Comparison of ENCODE assay signal across 8 cellular contexts in the genomic region with DNA sequence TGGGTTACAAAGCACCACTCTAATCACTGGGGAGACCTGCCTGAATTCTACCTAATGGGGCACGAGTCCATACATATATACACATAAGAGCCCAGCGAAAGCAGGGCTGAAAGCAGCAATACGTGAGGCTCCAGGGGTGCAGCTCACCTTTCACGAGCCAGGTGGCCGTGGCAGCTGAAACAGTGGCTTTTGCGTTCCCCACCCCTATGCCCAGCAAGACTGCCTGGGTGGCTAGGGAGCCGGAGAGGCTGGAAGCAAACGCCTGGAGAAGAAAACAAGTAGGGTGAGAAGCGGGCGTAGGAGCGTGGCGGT. TPM values are rescaled to one million over a fixed set of nuclear protein-coding genes. Genes with fewer than 3 reads are reported as not detected.
DNase-seq lines count a peak whose midpoint lies in the region; ATAC-seq, FAIRE-seq and TF ChIP-seq lines count a peak whose summit lies in the region.

No MANE protein-coding gene starts in this region.

- in situ Hi-C loops in K562 (cut with MboI): no loop called here

- H3K4me1 Mint-ChIP-seq in Caco-2 (ENCODE audit: low read depth, unreplicated experiment) (peaks cover 15% of the 10 kb centered on the region), mesothelial cell of epicardium (peaks cover 23% of the 10 kb centered on the region)

- no peaks in the 10 kb centered on the region for H3K9me3 Mint-ChIP-seq in Caco-2 (ENCODE audit: unreplicated experiment)
- H3K9me3 Mint-ChIP-seq in mesothelial cell of epicardium: peaks cover 3% of the 10 kb centered on the region

- TF ChIP-seq CTCF in Caco-2 (IDR thresholded peaks at IDR 0.05; ENCODE audit: insufficient read depth in 1 of 2, low read depth in 1 of 2, low read length in 1 of 2, severe bottlenecking in 1 of 2, unreplicated experiment in 1 of 2) (no peak), K562 (IDR thresholded peaks at IDR 0.05 in 2 of 3, conservative IDR thresholded peaks at IDR 0.05 in 1 of 3; ENCODE audit: insufficient read depth in 2 of 3, low read depth in 1 of 3, low read length in 3 of 3) (no peak), mesothelial cell of epicardium (IDR thresholded peaks at IDR 0.05; ENCODE audit: unreplicated experiment) (no peak)

- no peak for TF ChIP-seq POLR2A in K562 (conservative IDR thresholded peaks at IDR 0.05)

- POLR2A ChIA-PET in Caco-2 (lab: Charles Lee) (interaction anchor here (1.0 to 1.3 kb wide), 3 partner anchors 15 to 205 kb away, joined by 3 to 8 read pairs (median 3); a partner anchor contains a TSS), K562 (lab: Yijun Ruan, JAX) (interaction anchor here (0.6 to 3.9 kb wide), 17 partner anchors 8 to 366 kb away, joined by 3 to 29 read pairs (median 7); a partner anchor contains a TSS)

- H3K27me3 ChIP-seq in Caco-2 (replicated peaks; ENCODE audit: control insufficient read depth, insufficient read depth, low read length) (no peaks in the 10 kb centered on the region), K562 (ENCODE audit: control insufficient read depth in 2 of 2, insufficient read depth in 2 of 2, low read length in 2 of 2) (no peaks in the 10 kb centered on the region)

- H3K9me1 ChIP-seq in K562 (ENCODE audit: control insufficient read depth, insufficient read depth, low read length): no peaks in the 10 kb centered on the region

- peak overlapping the region; percentile 92 for H3K27ac ChIP-seq in K562 (ENCODE audit: extremely low read depth, low read depth, low read length)

- intact Hi-C loops in Caco-2 (cut with micrococcal nuclease; ENCODE audit: unreplicated experiment): loop anchor here (5.0 kb wide), 1 partner anchor 195 kb away; no protein-coding TSS in a partner anchor
- intact Hi-C loops in K562 (cut with micrococcal nuclease): loop anchor here (5.0 kb wide), 1 partner anchor 50 kb away; a partner anchor contains a TSS

- WGBS in K562 (ENCODE audit: insufficient coverage, low coverage, missing lambda C conversion rate): 0% methylated on average over 10 of the region's 12 CpGs

- TF ChIP-seq EP300 in K562 (IDR thresholded peaks at IDR 0.05; ENCODE audit: low read length): no peak

- H3K36me3 Mint-ChIP-seq in Caco-2 (ENCODE audit: insufficient read depth, unreplicated experiment): peaks cover 11% of the 10 kb centered on the region
- no peaks in the 10 kb centered on the region for H3K36me3 Mint-ChIP-seq in mesothelial cell of epicardium

- H3K27me3 Mint-ChIP-seq in Caco-2 (ENCODE audit: insufficient read depth, unreplicated experiment) (no peaks in the 10 kb centered on the region), mesothelial cell of epicardium (ENCODE audit: low read depth) (no peaks in the 10 kb centered on the region)

- H3K4me3 ChIP-seq in Caco-2 (ENCODE audit: low read depth, low read length) (peak overlapping the region; percentile 90), K562 (peak overlapping the region; percentile 79)

- peak overlapping the region; percentile 95 for H3K27ac Mint-ChIP-seq in Caco-2 (ENCODE audit: unreplicated experiment)
- H3K27ac Mint-ChIP-seq in mesothelial cell of epicardium: peak overlapping the region; percentile 96

- H3K79me2 ChIP-seq in K562 (ENCODE audit: control insufficient read depth, insufficient read depth, low read length): peaks cover 35% of the 10 kb centered on the region

- H3K9ac ChIP-seq in K562 (ENCODE audit: insufficient read depth in 1 of 2, low read depth in 2 of 2, low read length in 2 of 2): peak overlapping the region; percentile 97 to 100

- peak overlapping the region; percentile 89 for H3K4me2 ChIP-seq in K562 (ENCODE audit: insufficient read depth, low read length)

- no peak for FAIRE-seq in K562 (lab: Jason Lieb, UNC)

- H3K4me1 ChIP-seq in Caco-2: no peaks in the 10 kb centered on the region
- peaks cover 10 to 24% of the 10 kb centered on the region in 2 experiments; a peak in 4 of 5 replicates for H3K4me1 ChIP-seq in K562 (replicated peaks in 1 of 2; ENCODE audit: control insufficient read depth in 2 of 2, insufficient read depth in 2 of 2, low read length in 2 of 2)

- BruUV-seq in Caco-2 (replicated peaks; lab: Mats Ljungman, UMichigan) (no TSS peak), K562 (replicated peaks; lab: Mats Ljungman, UMichigan) (no TSS peak)

- H2AFZ ChIP-seq in K562 (ENCODE audit: low read depth, low read length): peak overlapping the region; percentile 71; the same call in 1 of the 2 replicates

- H3K36me3 ChIP-seq in Caco-2 (ENCODE audit: control insufficient read depth, insufficient read depth, low read length): no peaks in the 10 kb centered on the region
- peaks cover 27% of the 10 kb centered on the region for H3K36me3 ChIP-seq in K562 (ENCODE audit: control insufficient read depth, insufficient read depth, low read length)

- H3K4me3 Mint-ChIP-seq in Caco-2 (ENCODE audit: unreplicated experiment) (peak overlapping the region; percentile 92), mesothelial cell of epicardium (peak overlapping the region; percentile 79)

- no peak for DNase-seq in Caco-2
- DNase-seq in K562 (ENCODE audit: extremely low read depth in 1 of 4, low spot score in 3 of 4): no peak
- DNase-seq in mesothelial cell of epicardium (ENCODE audit: low spot score in 2 of 2, unreplicated experiment in 2 of 2): no peak
- DNase-seq in stimulated activated CD4-positive, alpha-beta T cell treated with anti-CD3 and anti-CD28 coated beads, Interleukin-4, amount 100 ng/mL, for 24 hours: no peak
- DNase-seq in stimulated activated CD4-positive, alpha-beta T cell treated with anti-CD3 and anti-CD28 coated beads, Interleukin-4, amount 100 ng/mL, for 1 hour: no peak
- DNase-seq in NCI-H526 treated with DMSO at 0.1 percent for 48 hours (lab: John Stamatoyannopoulos, UW): no peak

- ATAC-seq in HG03280 (IDR thresholded peaks at IDR 0.05; ENCODE audit: unreplicated experiment): peak; percentile 13
- peak; percentile 7; the same call in 2 of the 3 replicates for ATAC-seq in K562
- no peak for ATAC-seq in HG02763 (IDR thresholded peaks at IDR 0.05; ENCODE audit: unreplicated experiment)

- no peak for TF ChIP-seq RAD21 in K562 (CRISPR knock-in tag; conservative IDR thresholded peaks at IDR 0.05 in 1 of 2, IDR thresholded peaks at IDR 0.05 in 1 of 2)

- no peaks in the 10 kb centered on the region for H3K9me3 ChIP-seq in Caco-2
- peaks cover 3% of the 10 kb centered on the region; the same call in 1 of the 2 replicates for H3K9me3 ChIP-seq in K562 (replicated peaks; ENCODE audit: control insufficient read depth, insufficient read depth, low read depth, low read length)

- CTCF ChIA-PET in Caco-2 (lab: Charles Lee) (interaction anchor here (1.7 kb wide), 1 partner anchor 30 kb away, joined by 5 read pairs; no protein-coding TSS in a partner anchor), K562 (lab: Yijun Ruan, JAX; ENCODE audit: low intra/inter-chr PET ratio) (no interaction called here)

- no peaks in the 10 kb centered on the region for H4K20me1 ChIP-seq in K562 (replicated peaks; ENCODE audit: control insufficient read depth, insufficient read depth, low read length)

RNA-seq across cellular contexts. Expression of a gene that starts 0.6 kb away (rescaled TPM):
- total RNA-seq in Caco-2 (2022): 23.5 and 30.5 TPM in 2 replicates
- total RNA-seq in K562 (2011; cell fraction: chromatin; rRNA removed; ENCODE audit: low replicate concordance): 95.6 and 204 TPM in 2 replicates
- total RNA-seq in K562 (2011; cell fraction: nucleolus; rRNA removed): 127 and 145 TPM in 2 replicates
- 113 and 120 TPM in 2 replicates for total RNA-seq in K562 (2011; cell fraction: nucleoplasm; rRNA removed)
- total RNA-seq in K562 (2014; rRNA removed): 27.6 and 35.1 TPM in 2 replicates
- 15.8 and 17.8 TPM in 2 replicates for total RNA-seq in K562 (2014; rRNA removed; fragmentation: Illumina TruSeq; extraction: Trizol)
- total RNA-seq in K562 (2015; rRNA removed; fragmentation: Illumina TruSeq; extraction: Trizol): 22.9 and 23.4 TPM in 2 replicates
- total RNA-seq in K562 (2021): 44.1 and 49.8 TPM in 2 replicates
- 46.7 and 74.1 TPM in 2 replicates for polyA plus RNA-seq in K562 (2011; rRNA removed)
- polyA plus RNA-seq in K562 (2011; cell fraction: cytosol; rRNA removed): 66.4 and 70.6 TPM in 2 replicates
- 343 and 373 TPM in 2 replicates for polyA plus RNA-seq in K562 (2011; cell fraction: nucleus; rRNA removed)
- polyA plus RNA-seq in K562 (2012): 40.1 and 104 TPM in 2 replicates
- 43.2 and 54.4 TPM in 2 replicates for polyA plus RNA-seq in K562 (2014; fragmentation: Illumina TruSeq; extraction: Trizol)
- under 1 TPM; 0.80 to 0.89 TPM for polyA plus RNA-seq in K562 (2014; fragmentation: Nextera tagmentation; extraction: Ambion mirVana)
- polyA plus RNA-seq in K562 (2014; rRNA removed): 52.8 and 54.4 TPM in 2 replicates
- 35.6 and 38.8 TPM in 2 replicates for polyA minus RNA-seq in K562 (2011; rRNA and poly(A)+ RNA removed)
- polyA minus RNA-seq in K562 (2011; cell fraction: cytosol; rRNA and poly(A)+ RNA removed): 36.8 and 41.0 TPM in 2 replicates
- polyA minus RNA-seq in K562 (2011; cell fraction: nucleus; rRNA and poly(A)+ RNA removed): 50.6 and 81.8 TPM in 2 replicates
- total RNA-seq in mesothelial cell of epicardium: 78.1 to 88.9 TPM (median 86.2 TPM) in 3 replicates

RNA-seq across cellular contexts. Expression of a gene that starts 20.1 kb away (rescaled TPM):
- total RNA-seq in Caco-2 (2022) (not detected in 2 replicates), K562 (2014; rRNA removed) (23.3 and 25.8 TPM in 2 replicates), K562 (2014; rRNA removed; fragmentation: Illumina TruSeq; extraction: Trizol) (18.1 and 21.6 TPM in 2 replicates), K562 (2015; rRNA removed; fragmentation: Illumina TruSeq; extraction: Trizol) (12.0 and 13.0 TPM in 2 replicates), K562 (2021) (21.3 TPM in 2 replicates), mesothelial cell of epicardium (not detected in 3 replicates)
- total RNA-seq in K562 (2011; cell fraction: chromatin; rRNA removed; ENCODE audit: low replicate concordance): 1.1 TPM in 1 of 2 replicates, not detected in the other
- total RNA-seq in K562 (2011; cell fraction: nucleolus; rRNA removed): 3.0 and 3.4 TPM in 2 replicates
- total RNA-seq in K562 (2011; cell fraction: nucleoplasm; rRNA removed): 5.1 TPM in 1 of 2 replicates, not detected in the other
- polyA plus RNA-seq in K562 (2011; rRNA removed) (6.1 and 6.6 TPM in 2 replicates), K562 (2014; fragmentation: Illumina TruSeq; extraction: Trizol) (23.3 and 45.7 TPM in 2 replicates), K562 (2014; fragmentation: Nextera tagmentation; extraction: Ambion mirVana) (10 to 100 TPM; 82.9 to 99.1 TPM), K562 (2014; rRNA removed) (29.6 and 30.7 TPM in 2 replicates)
- 5.8 and 8.3 TPM in 2 replicates for polyA plus RNA-seq in K562 (2011; cell fraction: cytosol; rRNA removed)
- 0.88 and 2.4 TPM in 2 replicates for polyA plus RNA-seq in K562 (2011; cell fraction: nucleus; rRNA removed)
- polyA plus RNA-seq in K562 (2012): 20.2 and 30.0 TPM in 2 replicates
- 2.7 TPM in 1 of 2 replicates, not detected in the other for polyA minus RNA-seq in K562 (2011; rRNA and poly(A)+ RNA removed)
- polyA minus RNA-seq in K562 (2011; cell fraction: cytosol; rRNA and poly(A)+ RNA removed): not detected in 2 replicates
- not detected in 2 replicates for polyA minus RNA-seq in K562 (2011; cell fraction: nucleus; rRNA and poly(A)+ RNA removed)

RNA-seq across cellular contexts. Expression of a gene that starts 24.6 kb away (rescaled TPM):
- total RNA-seq in Caco-2 (2022) (2.8 and 3.0 TPM in 2 replicates), K562 (2014; rRNA removed) (not detected in 2 replicates), K562 (2014; rRNA removed; fragmentation: Illumina TruSeq; extraction: Trizol) (not detected in 2 replicates), K562 (2015; rRNA removed; fragmentation: Illumina TruSeq; extraction: Trizol) (not detected in 2 replicates), K562 (2021) (0.07 TPM in 1 of 2 replicates, not detected in the other), mesothelial cell of epicardium (0.36 to 0.53 TPM (median 0.36 TPM) in 3 replicates)
- total RNA-seq in K562 (2011; cell fraction: chromatin; rRNA removed; ENCODE audit: low replicate concordance): not detected in 2 replicates
- total RNA-seq in K562 (2011; cell fraction: nucleolus; rRNA removed): not detected in 2 replicates
- total RNA-seq in K562 (2011; cell fraction: nucleoplasm; rRNA removed): not detected in 2 replicates
- polyA plus RNA-seq in K562 (2011; rRNA removed) (not detected in 2 replicates), K562 (2014; fragmentation: Illumina TruSeq; extraction: Trizol) (not detected in 2 replicates), K562 (2014; fragmentation: Nextera tagmentation; extraction: Ambion mirVana) (1 to 10 TPM; 2.2 to 2.7 TPM), K562 (2014; rRNA removed) (not detected in 2 replicates)
- polyA plus RNA-seq in K562 (2011; cell fraction: cytosol; rRNA removed): 0.03 TPM in 1 of 2 replicates, not detected in the other
- polyA plus RNA-seq in K562 (2011; cell fraction: nucleus; rRNA removed): not detected in 2 replicates
- polyA plus RNA-seq in K562 (2012): 0.56 and 2.4 TPM in 2 replicates
- not detected in 2 replicates for polyA minus RNA-seq in K562 (2011; rRNA and poly(A)+ RNA removed)
- polyA minus RNA-seq in K562 (2011; cell fraction: cytosol; rRNA and poly(A)+ RNA removed): not detected in 2 replicates
- polyA minus RNA-seq in K562 (2011; cell fraction: nucleus; rRNA and poly(A)+ RNA removed): not detected in 2 replicates

RNA-seq across cellular contexts. Expression of a gene that starts 35.6 kb away (rescaled TPM):
- total RNA-seq in Caco-2 (2022) (9.3 and 10.0 TPM in 2 replicates), K562 (2014; rRNA removed) (0.53 and 0.91 TPM in 2 replicates), K562 (2014; rRNA removed; fragmentation: Illumina TruSeq; extraction: Trizol) (0.11 and 0.29 TPM in 2 replicates), K562 (2015; rRNA removed; fragmentation: Illumina TruSeq; extraction: Trizol) (0.25 and 0.26 TPM in 2 replicates), K562 (2021) (0.64 and 0.85 TPM in 2 replicates), mesothelial cell of epicardium (35.5 to 39.4 TPM (median 38.1 TPM) in 3 replicates)
- total RNA-seq in K562 (2011; cell fraction: chromatin; rRNA removed; ENCODE audit: low replicate concordance): 0.44 and 0.81 TPM in 2 replicates
- total RNA-seq in K562 (2011; cell fraction: nucleolus; rRNA removed): 1.2 and 1.4 TPM in 2 replicates
- total RNA-seq in K562 (2011; cell fraction: nucleoplasm; rRNA removed): 0.73 and 0.92 TPM in 2 replicates
- polyA plus RNA-seq in K562 (2011; rRNA removed) (0.04 and 0.08 TPM in 2 replicates), K562 (2014; fragmentation: Illumina TruSeq; extraction: Trizol) (0.62 and 0.73 TPM in 2 replicates), K562 (2014; fragmentation: Nextera tagmentation; extraction: Ambion mirVana) (under 1 TPM; 0.06 TPM), K562 (2014; rRNA removed) (0.19 and 0.54 TPM in 2 replicates)
- 0.25 and 0.67 TPM in 2 replicates for polyA plus RNA-seq in K562 (2011; cell fraction: cytosol; rRNA removed)
- polyA plus RNA-seq in K562 (2011; cell fraction: nucleus; rRNA removed): 0.22 and 0.28 TPM in 2 replicates
- 0.72 and 1.9 TPM in 2 replicates for polyA plus RNA-seq in K562 (2012)
- polyA minus RNA-seq in K562 (2011; rRNA and poly(A)+ RNA removed): not detected in 2 replicates
- 1.4 TPM in 1 of 2 replicates, not detected in the other for polyA minus RNA-seq in K562 (2011; cell fraction: cytosol; rRNA and poly(A)+ RNA removed)
- 0.22 TPM in 1 of 2 replicates, not detected in the other for polyA minus RNA-seq in K562 (2011; cell fraction: nucleus; rRNA and poly(A)+ RNA removed)

RNA-seq across cellular contexts. Expression of a gene that starts 48.3 kb away (rescaled TPM):
- 9.7 and 10.2 TPM in 2 replicates for total RNA-seq in Caco-2 (2022)
- total RNA-seq in K562 (2011; cell fraction: chromatin; rRNA removed; ENCODE audit: low replicate concordance): 14.5 and 27.5 TPM in 2 replicates
- total RNA-seq in K562 (2011; cell fraction: nucleolus; rRNA removed): 22.8 and 23.9 TPM in 2 replicates
- total RNA-seq in K562 (2011; cell fraction: nucleoplasm; rRNA removed): 15.2 and 19.7 TPM in 2 replicates
- 10.3 and 11.8 TPM in 2 replicates for total RNA-seq in K562 (2014; rRNA removed)
- 1.2 and 1.9 TPM in 2 replicates for total RNA-seq in K562 (2014; rRNA removed; fragmentation: Illumina TruSeq; extraction: Trizol)
- 5.0 and 6.6 TPM in 2 replicates for total RNA-seq in K562 (2015; rRNA removed; fragmentation: Illumina TruSeq; extraction: Trizol)
- total RNA-seq in K562 (2021): 13.2 and 13.5 TPM in 2 replicates
- 2.1 and 5.6 TPM in 2 replicates for polyA plus RNA-seq in K562 (2011; rRNA removed)
- 3.3 and 7.9 TPM in 2 replicates for polyA plus RNA-seq in K562 (2011; cell fraction: cytosol; rRNA removed)
- polyA plus RNA-seq in K562 (2011; cell fraction: nucleus; rRNA removed): 33.0 and 40.2 TPM in 2 replicates
- 8.9 and 9.6 TPM in 2 replicates for polyA plus RNA-seq in K562 (2012)
- 1.8 and 4.8 TPM in 2 replicates for polyA plus RNA-seq in K562 (2014; fragmentation: Illumina TruSeq; extraction: Trizol)
- polyA plus RNA-seq in K562 (2014; fragmentation: Nextera tagmentation; extraction: Ambion mirVana): under 1 TPM; 0.11 to 0.17 TPM
- polyA plus RNA-seq in K562 (2014; rRNA removed): 8.4 and 9.5 TPM in 2 replicates
- 1.6 and 2.5 TPM in 2 replicates for polyA minus RNA-seq in K562 (2011; rRNA and poly(A)+ RNA removed)
- polyA minus RNA-seq in K562 (2011; cell fraction: cytosol; rRNA and poly(A)+ RNA removed): 4.5 and 6.8 TPM in 2 replicates
- 5.1 and 8.1 TPM in 2 replicates for polyA minus RNA-seq in K562 (2011; cell fraction: nucleus; rRNA and poly(A)+ RNA removed)
- 17.0 to 18.5 TPM (median 17.7 TPM) in 3 replicates for total RNA-seq in mesothelial cell of epicardium
